1 cellular context compared by ENCODE assay signal in the genomic region with DNA sequence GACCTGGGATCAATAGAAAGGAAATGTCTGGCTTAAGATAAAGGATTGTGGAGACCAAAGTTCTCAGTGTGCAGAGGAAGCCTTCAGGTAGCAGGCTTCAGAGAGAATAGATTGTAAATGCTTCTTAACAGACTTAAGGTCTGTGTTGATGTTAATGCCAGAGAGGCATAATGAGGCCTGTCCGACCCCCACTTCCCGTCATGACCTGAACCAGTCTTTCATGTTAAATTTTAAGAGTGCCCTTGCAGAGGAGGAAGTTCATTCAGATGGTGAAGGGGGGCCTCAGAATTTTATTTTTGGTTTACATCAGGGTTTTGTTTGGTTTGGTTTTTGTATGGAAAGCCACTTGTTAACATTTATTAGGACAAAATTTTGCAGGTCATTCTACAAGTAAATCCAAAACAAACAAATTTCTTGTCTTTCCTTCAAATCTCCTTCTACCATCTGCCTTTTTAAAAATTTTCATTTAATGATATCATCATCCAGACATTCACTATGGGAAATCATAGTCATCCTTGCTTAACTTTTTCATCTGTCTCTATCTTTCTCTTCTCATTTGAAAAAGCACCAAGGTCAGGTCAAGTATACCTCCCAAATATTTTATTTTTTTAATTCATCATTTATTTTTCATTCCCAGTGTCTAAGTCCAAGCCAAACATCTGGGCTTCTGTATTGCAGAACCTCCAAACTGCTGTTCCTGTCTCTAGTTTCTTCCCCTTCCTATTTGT.
TF ChIP-seq lines count a peak whose summit lies in the region.

No MANE protein-coding gene starts in this region.

TF ChIP-seq in SK-N-SH, 30 proteins besides CTCF, POLR2A, EP300 and RAD21 (continued from another document):
- TF ChIP-seq, protein P1, sequence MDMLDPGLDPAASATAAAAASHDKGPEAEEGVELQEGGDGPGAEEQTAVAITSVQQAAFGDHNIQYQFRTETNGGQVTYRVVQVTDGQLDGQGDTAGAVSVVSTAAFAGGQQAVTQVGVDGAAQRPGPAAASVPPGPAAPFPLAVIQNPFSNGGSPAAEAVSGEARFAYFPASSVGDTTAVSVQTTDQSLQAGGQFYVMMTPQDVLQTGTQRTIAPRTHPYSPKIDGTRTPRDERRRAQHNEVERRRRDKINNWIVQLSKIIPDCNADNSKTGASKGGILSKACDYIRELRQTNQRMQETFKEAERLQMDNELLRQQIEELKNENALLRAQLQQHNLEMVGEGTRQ (IDR thresholded peaks at IDR 0.05; ENCODE audit: borderline replicate concordance, low read depth, low read length) = no peak
- TF ChIP-seq POLR2AphosphoS5 (IDR thresholded peaks at IDR 0.05; ENCODE audit: low read depth, low read length) = peak; percentile 28; the same call in 1 of the 2 replicates
- no peak for TF ChIP-seq RFX5 (IDR thresholded peaks at IDR 0.05; ENCODE audit: low read length)
- TF ChIP-seq RXRA (IDR thresholded peaks at IDR 0.05; ENCODE audit: borderline replicate concordance, low read depth) = peak; percentile 49; the same call in 1 of the 2 replicates
- TF ChIP-seq RCOR1 (IDR thresholded peaks at IDR 0.05; ENCODE audit: low read length) = no peak
- TF ChIP-seq FOXM1 (IDR thresholded peaks at IDR 0.05; ENCODE audit: low read depth) = no peak
- no peak for TF ChIP-seq TEAD4 (IDR thresholded peaks at IDR 0.05; ENCODE audit: borderline replicate concordance, insufficient read depth)
- TF ChIP-seq, protein P2, sequence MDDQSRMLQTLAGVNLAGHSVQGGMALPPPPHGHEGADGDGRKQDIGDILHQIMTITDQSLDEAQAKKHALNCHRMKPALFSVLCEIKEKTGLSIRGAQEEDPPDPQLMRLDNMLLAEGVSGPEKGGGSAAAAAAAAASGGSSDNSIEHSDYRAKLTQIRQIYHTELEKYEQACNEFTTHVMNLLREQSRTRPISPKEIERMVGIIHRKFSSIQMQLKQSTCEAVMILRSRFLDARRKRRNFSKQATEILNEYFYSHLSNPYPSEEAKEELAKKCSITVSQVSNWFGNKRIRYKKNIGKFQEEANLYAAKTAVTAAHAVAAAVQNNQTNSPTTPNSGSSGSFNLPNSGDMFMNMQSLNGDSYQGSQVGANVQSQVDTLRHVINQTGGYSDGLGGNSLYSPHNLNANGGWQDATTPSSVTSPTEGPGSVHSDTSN (IDR thresholded peaks at IDR 0.05) = peak; percentile 77
- TF ChIP-seq YY1 (IDR thresholded peaks at IDR 0.05; ENCODE audit: low read depth) = no peak
